Comparison of ENCODE assay signal across 1 cellular context in genomic region chr2:100615471-100615870, GRCh38.
TF ChIP-seq lines count a peak whose summit lies in the region.

No MANE protein-coding gene starts in this region.

TF ChIP-seq in SK-N-SH treated with all-trans-retinoic acid at 6 μM for 48 hours, 23 proteins besides CTCF, POLR2A, EP300 and RAD21 (continued from another document):
- TF ChIP-seq POU6F1 (CRISPR knock-in tag; IDR thresholded peaks at IDR 0.05; ENCODE audit: borderline replicate concordance, low read depth) = no peak
- TF ChIP-seq OSR1 (CRISPR knock-in tag; IDR thresholded peaks at IDR 0.05) = no peak
- no peak for TF ChIP-seq PPARA (CRISPR knock-in tag; IDR thresholded peaks at IDR 0.05; ENCODE audit: borderline replicate concordance)
- TF ChIP-seq BACH2 (CRISPR knock-in tag; IDR thresholded peaks at IDR 0.05; ENCODE audit: borderline replicate concordance) = no peak
- no peak for TF ChIP-seq TOX (CRISPR knock-in tag; IDR thresholded peaks at IDR 0.05; ENCODE audit: borderline replicate concordance)
- TF ChIP-seq ZNF70 (CRISPR knock-in tag; IDR thresholded peaks at IDR 0.05) = no peak
- no peak for TF ChIP-seq ZFP3 (CRISPR knock-in tag; IDR thresholded peaks at IDR 0.05)
- TF ChIP-seq ZNF8 (CRISPR knock-in tag; IDR thresholded peaks at IDR 0.05) = no peak
- TF ChIP-seq TCF4 (CRISPR knock-in tag; IDR thresholded peaks at IDR 0.05; ENCODE audit: borderline replicate concordance) = no peak
- TF ChIP-seq GLIS3 (CRISPR knock-in tag; IDR thresholded peaks at IDR 0.05) = no peak
- TF ChIP-seq, protein P1, sequence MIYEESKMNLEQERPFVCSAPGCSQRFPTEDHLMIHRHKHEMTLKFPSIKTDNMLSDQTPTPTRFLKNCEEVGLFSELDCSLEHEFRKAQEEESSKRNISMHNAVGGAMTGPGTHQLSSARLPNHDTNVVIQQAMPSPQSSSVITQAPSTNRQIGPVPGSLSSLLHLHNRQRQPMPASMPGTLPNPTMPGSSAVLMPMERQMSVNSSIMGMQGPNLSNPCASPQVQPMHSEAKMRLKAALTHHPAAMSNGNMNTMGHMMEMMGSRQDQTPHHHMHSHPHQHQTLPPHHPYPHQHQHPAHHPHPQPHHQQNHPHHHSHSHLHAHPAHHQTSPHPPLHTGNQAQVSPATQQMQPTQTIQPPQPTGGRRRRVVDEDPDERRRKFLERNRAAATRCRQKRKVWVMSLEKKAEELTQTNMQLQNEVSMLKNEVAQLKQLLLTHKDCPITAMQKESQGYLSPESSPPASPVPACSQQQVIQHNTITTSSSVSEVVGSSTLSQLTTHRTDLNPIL (CRISPR knock-in tag; IDR thresholded peaks at IDR 0.05; ENCODE audit: low read depth) = no peak
